ENCODE assay signal across 17 cellular contexts in the genomic region with DNA sequence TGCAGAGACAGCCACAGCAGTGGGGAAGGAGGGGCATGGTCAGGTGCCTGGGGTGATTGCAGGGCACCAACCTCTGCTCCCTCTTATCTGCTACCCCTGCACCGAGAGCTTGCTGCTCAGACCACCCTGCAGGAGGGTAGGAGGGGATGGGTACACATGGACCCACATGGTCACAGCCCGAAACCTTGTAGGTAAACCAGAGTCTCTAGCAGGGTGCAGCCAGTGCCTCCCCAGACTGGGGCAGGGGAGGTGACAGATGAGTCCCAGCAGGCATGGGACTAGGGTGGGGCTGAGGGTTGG. TPM values are rescaled to one million over a fixed set of nuclear protein-coding genes. Genes with fewer than 3 reads are reported as not detected.
A peak's percentile ranks its signal among the peaks of the same experiment; 100 is the strongest.
DNase-seq lines count a peak whose midpoint lies in the region; ATAC-seq and TF ChIP-seq lines count a peak whose summit lies in the region.
"Had no signal": no experiment of that assay in that cellular context is flagged by ENCODE, and none has a peak within 500 bp of the region (broad histone marks: within the 10 kb centered on the region; RNA-seq: fewer than 3 reads in every experiment).

No MANE protein-coding gene starts in this region.

- H3K4me3 Mint-ChIP-seq in osteocyte (ENCODE audit: unreplicated experiment): no peak overlapping the region
- H3K4me3 Mint-ChIP-seq: B cell; CD8-positive, alpha-beta T cell had no signal

- no peaks in the 10 kb centered on the region for H3K36me3 Mint-ChIP-seq in osteocyte (ENCODE audit: unreplicated experiment)
- H3K36me3 Mint-ChIP-seq: CD8-positive, alpha-beta T cell had no signal

- DNase-seq in right atrium auricular region (ENCODE audit: low spot score) (peak; percentile 28), Right ventricle myocardium inferior (ENCODE audit: missing footprints) (no peak), RWPE1 (ENCODE audit: low spot score) (no peak), islet precursor cell (peak; percentile 16), osteocyte (ENCODE audit: extremely low spot score, unreplicated experiment) (peak; percentile 83), A172 (ENCODE audit: low spot score) (no peak), T-helper 9 cell (no peak)
- no peak for DNase-seq in activated CD4-positive, alpha-beta T cell treated with anti-CD3 and anti-CD28 coated beads, Interleukin-2, amount 50 U/mL, for 1 hour
- DNase-seq: 8988T; Calu3; CD8-positive, alpha-beta T cell; DMS79 treated with DMSO at 0.1 percent for 48 hours; GF-D8; GOT3; H7 had no signal

- H3K36me3 ChIP-seq in right atrium auricular region: no peaks in the 10 kb centered on the region
- H3K36me3 ChIP-seq: BLaER1 treated with 17β-estradiol and CSF1 and Interleukin-3, amounts not matched to agents 10 nM and 100 nM had no signal

- H3K4me1 ChIP-seq in right atrium auricular region: no peaks in the 10 kb centered on the region

- intact Hi-C loops in Right ventricle myocardium inferior (cut with DNase I): no loop called here

- no peaks in the 10 kb centered on the region for H3K27me3 ChIP-seq in right atrium auricular region
- H3K27me3 ChIP-seq: BLaER1 treated with 17β-estradiol and CSF1 and Interleukin-3, amounts not matched to agents 10 nM and 100 nM had no signal

- no peak overlapping the region for H3K27ac Mint-ChIP-seq in osteocyte (ENCODE audit: unreplicated experiment)
- H3K27ac Mint-ChIP-seq: B cell; CD8-positive, alpha-beta T cell had no signal

- TF ChIP-seq CTCF in right atrium auricular region (IDR thresholded peaks at IDR 0.05) (no peak), RWPE1 (conservative IDR thresholded peaks at IDR 0.05; ENCODE audit: low read depth) (no peak), osteocyte (IDR thresholded peaks at IDR 0.05) (no peak)

- no peaks in the 10 kb centered on the region for H3K9me3 Mint-ChIP-seq in osteocyte (ENCODE audit: unreplicated experiment)
- H3K9me3 Mint-ChIP-seq: CD8-positive, alpha-beta T cell had no signal

- CTCF ChIA-PET in RWPE1 (lab: Yijun Ruan, JAX): no interaction called here

- H3K4me1 Mint-ChIP-seq in osteocyte (ENCODE audit: unreplicated experiment): no peaks in the 10 kb centered on the region
- H3K4me1 Mint-ChIP-seq: B cell had no signal

- POLR2A ChIA-PET in RWPE1 (lab: Yijun Ruan, JAX; ENCODE audit: low non-redundant PET): no interaction called here

- no peak overlapping the region for H3K27ac ChIP-seq in right atrium auricular region
- peak overlapping the region; percentile 38 for H3K27ac ChIP-seq in RWPE1
- H3K27ac ChIP-seq: BLaER1 treated with 17β-estradiol and CSF1 and Interleukin-3, amounts not matched to agents 10 nM and 100 nM had no signal

- no peak for ATAC-seq in Right ventricle myocardium inferior
- ATAC-seq: CD8-positive, alpha-beta T cell had no signal

- H3K4me3 ChIP-seq in right atrium auricular region: no peak overlapping the region
- H3K4me3 ChIP-seq: BLaER1 treated with 17β-estradiol and CSF1 and Interleukin-3, amounts not matched to agents 10 nM and 100 nM had no signal

- peaks cover 67% of the 10 kb centered on the region for H3K27me3 Mint-ChIP-seq in osteocyte (ENCODE audit: unreplicated experiment)

- no peaks in the 10 kb centered on the region for H3K9me3 ChIP-seq in right atrium auricular region
- H3K9me3 ChIP-seq: BLaER1 treated with 17β-estradiol and CSF1 and Interleukin-3, amounts not matched to agents 10 nM and 100 nM had no signal

RNA-seq across cellular contexts. Expression of a gene that starts 49.2 kb away (rescaled TPM):
- total RNA-seq in right atrium auricular region (10 to 100 TPM; 14.4 to 14.6 TPM), Right ventricle myocardium inferior (25.5 TPM), osteocyte (9.5 and 12.9 TPM in 2 replicates)
- 22.6 and 24.5 TPM in 2 replicates for total RNA-seq in A172 (2014; rRNA removed; shearing (Covaris generic))

RNA-seq across cellular contexts. Expression of a gene that starts 50.0 kb away (rescaled TPM):
- total RNA-seq in right atrium auricular region (under 1 TPM; 0.22 to 0.59 TPM), Right ventricle myocardium inferior (1.7 TPM), osteocyte (0.18 and 0.24 TPM in 2 replicates)
- total RNA-seq in A172 (2014; rRNA removed; shearing (Covaris generic)): not detected in 2 replicates
- total RNA-seq: B cell; Calu3; CD8-positive, alpha-beta T cell; H7 had no signal

Comparison
In these comparisons a context has a peak if more than half of its experiments do, and no peak if none do; other contexts are left out.
1. DNase-seq: peak in right atrium auricular region (single experiment), islet precursor cell (single experiment) and osteocyte (single experiment); none in Right ventricle myocardium inferior (single experiment), RWPE1 (single experiment), A172 (single experiment), T-helper 9 cell (single experiment) and activated CD4-positive, alpha-beta T cell treated with anti-CD3 and anti-CD28 coated beads, Interleukin-2, amount 50 U/mL, for 1 hour (single experiment).